ENCODE assay signal across 1 cellular context in genomic region chr1:233972951-233973635, GRCh38.
TF ChIP-seq lines count a peak whose summit lies in the region.

No MANE protein-coding gene starts in this region.

TF ChIP-seq in K562, 482 proteins besides CTCF, POLR2A, EP300 and RAD21 (continued from another document and continues in another):
- TF ChIP-seq CHD7 (IDR thresholded peaks at IDR 0.05; ENCODE audit: low read depth, low read length) (no peak), TCF3 (CRISPR knock-in tag; IDR thresholded peaks at IDR 0.05) (peak; percentile 61; the same call in 1 of the 2 replicates), MLLT1 (IDR thresholded peaks at IDR 0.05) (peak in 1 of 2 experiments; percentile 42; a peak in 1 of 4 replicates), CTCFL (IDR thresholded peaks at IDR 0.05; ENCODE audit: borderline replicate concordance, insufficient read depth, low read depth, low read length, poor library complexity, severe bottlenecking) (no peak), PURB (CRISPR knock-in tag; IDR thresholded peaks at IDR 0.05; ENCODE audit: low read depth) (no peak), JUN (IDR thresholded peaks at IDR 0.05; ENCODE audit: borderline replicate concordance, low read depth, low read length) (peak; percentile 99), JUN (CRISPR knock-in tag; IDR thresholded peaks at IDR 0.05; ENCODE audit: borderline replicate concordance) (no peak), LEF1 (IDR thresholded peaks at IDR 0.05) (peak; percentile 86), ZNF354B (CRISPR knock-in tag; IDR thresholded peaks at IDR 0.05) (no peak), ARID3B (CRISPR knock-in tag; IDR thresholded peaks at IDR 0.05; ENCODE audit: borderline replicate concordance) (no peak), ZNF717 (CRISPR knock-in tag; IDR thresholded peaks at IDR 0.05) (no peak), CREB1 (IDR thresholded peaks at IDR 0.05) (no peak), CREB1 (CRISPR knock-in tag; IDR thresholded peaks at IDR 0.05) (peak; percentile 64; the same call in 1 of the 2 replicates), BRD4 (IDR thresholded peaks at IDR 0.05) (peak; percentile 79; the same call in 1 of the 2 replicates), RBM17 (IDR thresholded peaks at IDR 0.05; ENCODE audit: borderline replicate concordance, low read depth, low read length) (no peak), PPARD (CRISPR knock-in tag; IDR thresholded peaks at IDR 0.05) (no peak), ZNF23 (CRISPR knock-in tag; IDR thresholded peaks at IDR 0.05) (no peak), ZNF696 (CRISPR knock-in tag; conservative IDR thresholded peaks at IDR 0.05) (no peak), RBM15 (IDR thresholded peaks at IDR 0.05; ENCODE audit: insufficient read depth, low read length) (no peak), ZNF668 (CRISPR knock-in tag; IDR thresholded peaks at IDR 0.05) (peak; percentile 67), KAT7 (CRISPR knock-in tag; IDR thresholded peaks at IDR 0.05; ENCODE audit: borderline replicate concordance) (no peak), ATF4 (CRISPR knock-in tag; IDR thresholded peaks at IDR 0.05) (0 out of 2 replicates have a peak, but pooled peaks have one; percentile 29), RBM22 (IDR thresholded peaks at IDR 0.05; ENCODE audit: low read depth, low read length, poor library complexity, severe bottlenecking) (no peak), CHAMP1 (IDR thresholded peaks at IDR 0.05) (peak; percentile 63; the same call in 1 of the 2 replicates), ZNF224 (CRISPR knock-in tag; IDR thresholded peaks at IDR 0.05) (no peak), CUX1 (CRISPR knock-in tag; IDR thresholded peaks at IDR 0.05) (peak; percentile 89)
